ENCODE assay signal across 25 cellular contexts in the genomic region with DNA sequence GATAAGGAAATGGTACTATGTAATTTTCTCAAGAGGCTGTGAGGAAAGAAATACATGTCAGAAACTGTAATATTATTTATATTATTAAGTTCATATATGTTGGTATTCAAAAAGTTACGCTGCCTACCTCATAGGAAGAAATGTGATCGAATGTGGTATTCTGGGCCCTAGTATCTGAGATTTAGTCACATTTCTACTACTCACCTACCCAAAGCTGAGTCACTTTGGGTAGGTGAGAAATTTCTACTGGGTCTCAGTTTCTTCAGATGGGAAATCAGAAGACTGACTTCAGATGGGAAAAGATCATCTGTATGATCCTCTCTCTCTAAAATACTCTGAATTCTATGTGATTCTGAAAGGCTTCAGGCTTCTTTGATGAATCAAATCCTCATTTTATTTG.
"Had no signal": no experiment of that assay in that cellular context is flagged by ENCODE, and none has a peak within 500 bp of the region (broad histone marks: within the 10 kb centered on the region; RNA-seq: fewer than 3 reads in every experiment).

No MANE protein-coding gene starts in this region.

- H3K27ac ChIP-seq: body of pancreas, KMS-11, VCaP had no signal

- DNase-seq: activated CD4-positive, alpha-beta memory T cell treated with anti-CD3 and anti-CD28 coated beads, Interleukin-2, amount 10 ng/mL, durations not matched to agents 7 days and 5 days; activated CD4-positive, alpha-beta T cell treated with anti-CD3 and anti-CD28 coated beads, Interleukin-2, amount 50 U/mL, for 1 hour; activated CD4-positive, CD25-positive, alpha-beta regulatory T cell; activated CD8-positive, alpha-beta memory T cell treated with anti-CD3 and anti-CD28 coated beads, Interleukin-2, amount 50 U/mL, for 48 hours; activated gamma-delta T cell; activated naive CD4-positive, alpha-beta T cell treated with anti-CD3 and anti-CD28 coated beads, Interleukin-2, amount 50 U/mL, for 16 hours; activated naive CD8-positive, alpha-beta T cell treated with anti-CD3 and anti-CD28 coated beads, Interleukin-2, amount 50 U/mL, for 24 hours; activated T-cell treated with anti-CD3 and anti-CD28 coated beads, Interleukin-2, amount 50 U/mL, for 1 hour; amniotic stem cell; body of pancreas; MV-4-11; NCI-H1092 treated with DMSO at 0.1 percent for 48 hours; NCI-H1436; NCI-H1694 treated with DMSO at 0.1 percent for 48 hours; NCI-H2029 treated with DMSO at 0.1 percent for 48 hours; NCI-H345; NCI-H510A; NCI-H526 treated with DMSO at 0.1 percent for 48 hours; NCI-H82; SIG-M5; T-cell had no signal

- H3K4me1 Mint-ChIP-seq: activated CD4-positive, alpha-beta memory T cell treated with anti-CD3 and anti-CD28 coated beads, Interleukin-2, amount 10 ng/mL, durations not matched to agents 7 days and 5 days; IgD-negative memory B cell; T-cell had no signal

- H3K27me3 ChIP-seq: ascending aorta, body of pancreas had no signal

- H3K4me1 ChIP-seq: ascending aorta, body of pancreas had no signal

- ATAC-seq: activated naive CD8-positive, alpha-beta T cell treated with anti-CD3 and anti-CD28 coated beads, Interleukin-2, amount 50 U/mL, for 24 hours; body of pancreas; T-cell had no signal

- H3K4me3 ChIP-seq: ascending aorta, body of pancreas had no signal

- H3K27me3 Mint-ChIP-seq: activated CD4-positive, alpha-beta memory T cell treated with anti-CD3 and anti-CD28 coated beads, Interleukin-2, amount 10 ng/mL, durations not matched to agents 7 days and 5 days; activated naive CD8-positive, alpha-beta T cell treated with anti-CD3 and anti-CD28 coated beads, Interleukin-2, amount 50 U/mL, for 24 hours; IgD-negative memory B cell; T-cell had no signal

- H3K4me3 Mint-ChIP-seq: activated CD4-positive, alpha-beta memory T cell treated with anti-CD3 and anti-CD28 coated beads, Interleukin-2, amount 10 ng/mL, durations not matched to agents 7 days and 5 days; activated naive CD8-positive, alpha-beta T cell treated with anti-CD3 and anti-CD28 coated beads, Interleukin-2, amount 50 U/mL, for 24 hours; IgD-negative memory B cell; T-cell had no signal

- H3K27ac Mint-ChIP-seq: activated CD4-positive, alpha-beta memory T cell treated with anti-CD3 and anti-CD28 coated beads, Interleukin-2, amount 10 ng/mL, durations not matched to agents 7 days and 5 days; activated naive CD8-positive, alpha-beta T cell treated with anti-CD3 and anti-CD28 coated beads, Interleukin-2, amount 50 U/mL, for 24 hours; IgD-negative memory B cell had no signal
